ENCODE assay signal across 14 cellular contexts in the genomic region with DNA sequence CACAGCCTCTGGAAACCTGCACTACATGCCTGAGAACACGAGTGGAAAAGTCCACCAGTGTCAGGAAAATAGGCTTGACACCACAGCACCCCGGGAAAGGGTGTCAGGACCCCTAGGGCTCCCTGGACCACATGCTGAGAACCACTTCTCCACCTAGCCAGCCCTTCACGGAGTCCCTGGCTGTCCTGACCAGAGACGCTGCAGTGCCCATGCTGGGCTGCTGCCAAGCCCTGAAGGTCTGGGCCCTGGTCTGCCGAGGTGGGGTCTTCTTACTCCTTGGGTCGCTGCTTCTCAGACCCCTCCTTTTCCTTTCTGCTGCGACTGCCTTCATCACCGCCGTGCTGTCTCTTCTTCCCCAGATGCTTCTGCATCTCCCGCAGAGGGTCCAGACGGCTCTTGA.
"Had no signal": no experiment of that assay in that cellular context is flagged by ENCODE, and none has a peak within 500 bp of the region (broad histone marks: within the 10 kb centered on the region; RNA-seq: fewer than 3 reads in every experiment).

No MANE protein-coding gene starts in this region.

- ATAC-seq: left lung; stimulated activated naive CD8-positive, alpha-beta T cell treated with anti-CD3 and anti-CD28 coated beads, Interleukin-15, Interleukin-2, amounts not matched to agents 100 U/mL and 50 U/mL, for 24 hours had no signal

- H3K9me3 ChIP-seq: left lung had no signal

- H3K4me3 ChIP-seq: left lung had no signal

- H3K9me3 Mint-ChIP-seq: dendritic cell treated with granulocyte-macrophage colony-stimulating factor and Interleukin-4, amounts not matched to agents 40 ng/mL and 50 ng/mL, for 4 days; endodermal cell had no signal

- H3K27me3 Mint-ChIP-seq: activated naive CD8-positive, alpha-beta T cell; dendritic cell treated with granulocyte-macrophage colony-stimulating factor and Interleukin-4, amounts not matched to agents 40 ng/mL and 50 ng/mL, for 4 days; memory B cell had no signal

- H3K27ac ChIP-seq: left lung had no signal

- H3K27ac Mint-ChIP-seq: dendritic cell treated with granulocyte-macrophage colony-stimulating factor and Interleukin-4, amounts not matched to agents 40 ng/mL and 50 ng/mL, for 4 days; memory B cell had no signal

- H3K27me3 ChIP-seq: left lung had no signal

- H3K4me3 Mint-ChIP-seq: dendritic cell treated with granulocyte-macrophage colony-stimulating factor and Interleukin-4, amounts not matched to agents 40 ng/mL and 50 ng/mL, for 4 days; endodermal cell had no signal

- DNase-seq: activated CD4-positive, alpha-beta T cell treated with anti-CD3 and anti-CD28 coated beads, Interleukin-2, amount 50 U/mL, for 48 hours; activated CD4-positive, CD25-positive, alpha-beta regulatory T cell; anterior cingulate cortex; cerebellar nuclear complex; erythroblast; left lung; stimulated activated CD4-positive, alpha-beta T cell treated with anti-CD3 and anti-CD28 coated beads, Interleukin-12 subunit alpha, Interleukin-12 subunit beta, amount 100 ng/mL, for 4 hours; stimulated activated naive CD8-positive, alpha-beta T cell treated with anti-CD3 and anti-CD28 coated beads, Interleukin-15, Interleukin-2, amounts not matched to agents 100 U/mL and 50 U/mL, for 24 hours had no signal

- FAIRE-seq: keratinocyte, TTC549 had no signal
